15 cellular contexts compared by ENCODE assay signal in the genomic region with DNA sequence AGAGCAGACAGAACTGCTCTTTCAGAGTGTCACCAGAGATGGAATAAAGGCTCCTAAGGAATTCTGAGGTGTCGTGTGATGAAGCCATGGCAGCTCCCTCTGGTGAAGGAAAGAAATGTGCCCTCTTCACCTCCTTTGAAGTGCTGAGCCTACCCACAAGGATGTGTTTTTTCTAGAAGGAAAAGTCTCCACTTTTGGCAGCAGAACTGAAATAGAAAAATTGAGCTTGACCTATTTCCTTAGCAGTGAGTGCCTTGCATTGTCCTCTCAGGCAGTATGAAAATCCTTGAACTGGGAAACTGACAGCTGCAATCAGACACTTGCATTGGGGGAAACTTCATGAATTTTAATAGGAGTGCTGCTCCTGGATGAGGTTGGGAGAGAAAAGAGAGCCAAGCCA.
DNase-seq lines count a peak whose midpoint lies in the region; FAIRE-seq and TF ChIP-seq lines count a peak whose summit lies in the region.
"Had no signal": no experiment of that assay in that cellular context is flagged by ENCODE, and none has a peak within 500 bp of the region (broad histone marks: within the 10 kb centered on the region; RNA-seq: fewer than 3 reads in every experiment).

No MANE protein-coding gene starts in this region.

- no peaks in the 10 kb centered on the region for H3K27me3 ChIP-seq in layer of hippocampus (ENCODE audit: control insufficient read depth, insufficient read depth, low read length)
- H3K27me3 ChIP-seq: foreskin keratinocyte, SJCRH30 had no signal

- H3K27ac ChIP-seq in layer of hippocampus (ENCODE audit: low read depth, low read length): peak overlapping the region; percentile 24
- H3K27ac ChIP-seq: foreskin keratinocyte, SJCRH30 had no signal

- no peak for TF ChIP-seq CTCF in astrocyte of the cerebellum (IDR thresholded peaks at IDR 0.05; ENCODE audit: low read depth, low read length, missing control alignments)

- in situ Hi-C loops in astrocyte of the cerebellum (cut with HindIII; ENCODE audit: low sequenced_read_pairs): no loop called here

- peak; percentile 66 for FAIRE-seq in HTR-8/SVneo (lab: Jason Lieb, UNC)
- FAIRE-seq: kidney had no signal

- DNase-seq in HTR-8/SVneo (ENCODE audit: insufficient read length, low spot score) (no peak), astrocyte of the cerebellum (ENCODE audit: low read depth) (peak; percentile 32), pulmonary artery endothelial cell (ENCODE audit: low read depth, low spot score) (peak; percentile 11), T-helper 9 cell (no peak)
- no peak for DNase-seq in stimulated activated CD8-positive, alpha-beta memory T cell treated with anti-CD3 and anti-CD28 coated beads, Interleukin-4, amount 100 ng/mL, for 48 hours
- no peak for DNase-seq in stimulated activated CD4-positive, alpha-beta T cell treated with anti-CD3 and anti-CD28 coated beads, Interleukin-1b, Interleukin-23, amount 100 ng/mL, for 48 hours
- DNase-seq: activated CD8-positive, alpha-beta memory T cell treated with anti-CD3 and anti-CD28 coated beads, Interleukin-2, amount 50 U/mL, for 4 hours; CD8-positive, alpha-beta memory T cell; cortex of kidney; foreskin keratinocyte; kidney; NCI-H82; stimulated activated naive CD4-positive, alpha-beta T cell had no signal

- no peak overlapping the region for H3K4me3 ChIP-seq in astrocyte of the cerebellum (ENCODE audit: low read depth, low read length)
- H3K4me3 ChIP-seq: SJCRH30 had no signal

Comparison
In these comparisons a context has a peak if more than half of its experiments do, and no peak if none do; other contexts are left out.
1. DNase-seq: peak in astrocyte of the cerebellum (single experiment) and pulmonary artery endothelial cell (single experiment); none in HTR-8/SVneo (single experiment), T-helper 9 cell (single experiment), stimulated activated CD8-positive, alpha-beta memory T cell treated with anti-CD3 and anti-CD28 coated beads, Interleukin-4, amount 100 ng/mL, for 48 hours (single experiment) and stimulated activated CD4-positive, alpha-beta T cell treated with anti-CD3 and anti-CD28 coated beads, Interleukin-1b, Interleukin-23, amount 100 ng/mL, for 48 hours (single experiment).